Comparison of ENCODE assay signal across 8 cellular contexts in the genomic region with DNA sequence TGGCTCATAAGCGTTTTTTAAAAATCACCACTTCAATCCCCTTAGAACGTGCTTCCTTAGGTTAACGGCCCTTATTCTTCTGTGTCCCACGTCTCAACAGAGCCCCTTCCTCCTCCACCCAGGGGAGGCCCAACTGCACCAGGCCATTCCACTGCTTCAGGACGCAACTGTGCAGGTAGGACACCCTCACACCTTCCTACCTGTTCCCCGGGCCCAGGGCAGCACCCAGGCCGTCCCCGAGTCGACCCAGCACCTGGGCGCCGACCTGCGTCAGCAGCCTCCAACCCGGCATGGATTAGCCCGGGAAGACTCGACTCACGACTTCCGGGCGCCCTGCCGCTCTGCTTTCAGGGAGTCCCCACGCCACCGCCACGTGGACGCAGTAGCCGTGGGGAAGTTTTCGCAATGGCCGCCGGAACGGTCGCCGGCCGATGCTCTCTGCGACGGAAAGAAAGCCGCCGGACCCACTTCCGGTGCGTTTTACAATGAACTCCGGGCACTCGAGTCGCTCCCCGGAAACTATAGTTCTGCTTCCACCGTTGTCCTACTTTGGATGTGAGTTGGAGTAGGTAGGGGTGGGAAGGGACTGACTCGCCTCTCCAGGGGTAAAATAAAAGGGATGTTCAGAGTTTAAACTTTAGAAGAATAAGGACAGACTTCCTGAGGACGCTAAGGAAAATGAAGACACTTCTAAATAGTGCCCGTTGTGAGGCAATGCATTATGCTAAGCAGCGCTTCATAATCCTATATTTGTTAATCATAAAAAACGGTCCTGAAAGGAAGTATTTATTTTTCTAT. TPM values are rescaled to one million over a fixed set of nuclear protein-coding genes. Genes with fewer than 3 reads are reported as not detected.
DNase-seq lines count a peak whose midpoint lies in the region; ATAC-seq and TF ChIP-seq lines count a peak whose summit lies in the region.

A gene (minus strand): TSS at position 442 of the 798 bp plus-strand sequence. CDS start 150 bp downstream, at position 292.

- POLR2A ChIA-PET in SK-N-SH (lab: Yijun Ruan, JAX), result no interaction called here

- WGBS in SK-N-SH (ENCODE audit: low lambda C conversion rate), result 5% methylated on average over 11 of the region's 47 CpGs

- H3K4me2 ChIP-seq in SK-N-SH, result peak within 1 kb of the TSS; percentile 94

- no peaks in the 10 kb centered on the region for H3K9me2 ChIP-seq in SK-N-SH

- peaks cover 31 to 34% of the 10 kb centered on the region in 2 experiments for H3K36me3 ChIP-seq in SK-N-SH (replicated peaks in 1 of 2; ENCODE audit: control insufficient read depth in 1 of 2, insufficient read depth in 2 of 2, low read length in 1 of 2)

- H3K27me3 ChIP-seq in SK-N-SH (ENCODE audit: insufficient read depth), result no peaks in the 10 kb centered on the region

- TF ChIP-seq POLR2A in NB4 (IDR thresholded peaks at IDR 0.05; ENCODE audit: extremely low read depth, insufficient read length), result peak; percentile 62

- peaks cover 0 to 12% of the 10 kb centered on the region in 2 experiments; a peak in 2 of 4 replicates for H3K4me1 ChIP-seq in SK-N-SH (ENCODE audit: control insufficient read depth in 1 of 2, insufficient read depth in 2 of 2, low read depth in 1 of 2, low read length in 1 of 2)

- no peaks in the 10 kb centered on the region for H3K9me3 ChIP-seq in SK-N-SH

- H3K27ac ChIP-seq in SK-N-SH (ENCODE audit: low read depth in 2 of 2, low read length in 1 of 2), result peak within 1 kb of the TSS; percentile 70 to 78; a peak in 3 of 4 replicates
- peak within 1 kb of the TSS; percentile 77 for H3K27ac ChIP-seq in substantia nigra (ENCODE audit: low read depth, low read length, poor library complexity, severe bottlenecking)

- H3K79me2 ChIP-seq in SK-N-SH (ENCODE audit: insufficient read depth), result peaks cover 48% of the 10 kb centered on the region

- H3K9ac ChIP-seq in SK-N-SH, result peak within 1 kb of the TSS; percentile 89

- peak; percentile 95 for ATAC-seq in HG02571 (IDR thresholded peaks at IDR 0.05; ENCODE audit: unreplicated experiment)

- H2AFZ ChIP-seq in SK-N-SH (ENCODE audit: low read depth), result peak within 1 kb of the TSS; percentile 100

- TF ChIP-seq RAD21 in SK-N-SH (IDR thresholded peaks at IDR 0.05; ENCODE audit: low read length), result no peak

- peak; percentile 94 for DNase-seq in NB4 (ENCODE audit: low read depth)
- peak; percentile 83 for DNase-seq in SK-N-SH
- peak; percentile 85 for DNase-seq in activated naive CD4-positive, alpha-beta T cell treated with anti-CD3 and anti-CD28 coated beads, Interleukin-2, amount 50 U/mL, for 16 hours
- DNase-seq in globus pallidus (ENCODE audit: low spot score), result peak; percentile 83
- DNase-seq in non-pigmented ciliary epithelial cell (ENCODE audit: low read depth), result peak; percentile 54
- peak; percentile 19 to 88 (median 74) for DNase-seq in substantia nigra (lab: John Stamatoyannopoulos, UW)

- H3K4me3 ChIP-seq in GM08714 (ENCODE audit: low read length) (peak within 1 kb of the TSS; percentile 97), NB4 (ENCODE audit: low read depth, low read length) (peak within 1 kb of the TSS; percentile 97), SK-N-SH (ENCODE audit: low read depth in 2 of 2, low read length in 1 of 2) (peak within 1 kb of the TSS; percentile 84 to 99)

- H3F3A ChIP-seq in SK-N-SH (replicated peaks; ENCODE audit: insufficient read depth), result no peaks in the 10 kb centered on the region

- peak; percentile 7 to 27; a peak in 2 of 4 replicates for TF ChIP-seq EP300 in SK-N-SH (IDR thresholded peaks at IDR 0.05; ENCODE audit: borderline replicate concordance in 1 of 2, low read depth in 1 of 2, low read length in 1 of 2)

- CTCF ChIA-PET in SK-N-SH (lab: Yijun Ruan, JAX), result no interaction called here

- H4K20me1 ChIP-seq in SK-N-SH (ENCODE audit: insufficient read depth), result no peaks in the 10 kb centered on the region

- TF ChIP-seq CTCF in NB4 (IDR thresholded peaks at IDR 0.05; ENCODE audit: low read depth, low read length) (no peak), SK-N-SH (IDR thresholded peaks at IDR 0.05) (no peak)

TF ChIP-seq in SK-N-SH, 30 proteins besides CTCF, POLR2A, EP300 and RAD21 (continues in another document):
- TF ChIP-seq, protein P1, sequence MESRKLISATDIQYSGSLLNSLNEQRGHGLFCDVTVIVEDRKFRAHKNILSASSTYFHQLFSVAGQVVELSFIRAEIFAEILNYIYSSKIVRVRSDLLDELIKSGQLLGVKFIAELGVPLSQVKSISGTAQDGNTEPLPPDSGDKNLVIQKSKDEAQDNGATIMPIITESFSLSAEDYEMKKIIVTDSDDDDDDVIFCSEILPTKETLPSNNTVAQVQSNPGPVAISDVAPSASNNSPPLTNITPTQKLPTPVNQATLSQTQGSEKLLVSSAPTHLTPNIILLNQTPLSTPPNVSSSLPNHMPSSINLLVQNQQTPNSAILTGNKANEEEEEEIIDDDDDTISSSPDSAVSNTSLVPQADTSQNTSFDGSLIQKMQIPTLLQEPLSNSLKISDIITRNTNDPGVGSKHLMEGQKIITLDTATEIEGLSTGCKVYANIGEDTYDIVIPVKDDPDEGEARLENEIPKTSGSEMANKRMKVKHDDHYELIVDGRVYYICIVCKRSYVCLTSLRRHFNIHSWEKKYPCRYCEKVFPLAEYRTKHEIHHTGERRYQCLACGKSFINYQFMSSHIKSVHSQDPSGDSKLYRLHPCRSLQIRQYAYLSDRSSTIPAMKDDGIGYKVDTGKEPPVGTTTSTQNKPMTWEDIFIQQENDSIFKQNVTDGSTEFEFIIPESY (IDR thresholded peaks at IDR 0.05; ENCODE audit: borderline replicate concordance, low read depth), result 0 out of 2 replicates have a peak, but pooled peaks have one; percentile 36
- TF ChIP-seq RCOR1 (IDR thresholded peaks at IDR 0.05; ENCODE audit: low read length) (peak; percentile 80), POLR2AphosphoS5 (IDR thresholded peaks at IDR 0.05; ENCODE audit: low read depth, low read length) (peak; percentile 92), RFX5 (IDR thresholded peaks at IDR 0.05; ENCODE audit: low read length) (no peak), SIN3A (IDR thresholded peaks at IDR 0.05; ENCODE audit: borderline replicate concordance, low read depth, low read length) (peak; percentile 97), TEAD4 (IDR thresholded peaks at IDR 0.05; ENCODE audit: borderline replicate concordance, insufficient read depth) (no peak), TAF1 (IDR thresholded peaks at IDR 0.05; ENCODE audit: borderline replicate concordance, low read depth, low read length) (peak; percentile 97), MXI1 (IDR thresholded peaks at IDR 0.05; ENCODE audit: low read depth, low read length) (peak; percentile 99), ELF1 (IDR thresholded peaks at IDR 0.05) (peak; percentile 68), CHD2 (IDR thresholded peaks at IDR 0.05; ENCODE audit: low read length, partially characterized antibody) (peak; percentile 90), YY1 (IDR thresholded peaks at IDR 0.05; ENCODE audit: low read depth) (peak; percentile 96), EZH2phosphoT487 (IDR thresholded peaks at IDR 0.05; ENCODE audit: borderline replicate concordance, low read depth) (no peak)
- TF ChIP-seq, protein P2, sequence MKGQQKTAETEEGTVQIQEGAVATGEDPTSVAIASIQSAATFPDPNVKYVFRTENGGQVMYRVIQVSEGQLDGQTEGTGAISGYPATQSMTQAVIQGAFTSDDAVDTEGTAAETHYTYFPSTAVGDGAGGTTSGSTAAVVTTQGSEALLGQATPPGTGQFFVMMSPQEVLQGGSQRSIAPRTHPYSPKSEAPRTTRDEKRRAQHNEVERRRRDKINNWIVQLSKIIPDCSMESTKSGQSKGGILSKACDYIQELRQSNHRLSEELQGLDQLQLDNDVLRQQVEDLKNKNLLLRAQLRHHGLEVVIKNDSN (IDR thresholded peaks at IDR 0.05; ENCODE audit: borderline replicate concordance, low read depth), result peak; percentile 44; the same call in 1 of the 2 replicates
- TF ChIP-seq, protein P3, sequence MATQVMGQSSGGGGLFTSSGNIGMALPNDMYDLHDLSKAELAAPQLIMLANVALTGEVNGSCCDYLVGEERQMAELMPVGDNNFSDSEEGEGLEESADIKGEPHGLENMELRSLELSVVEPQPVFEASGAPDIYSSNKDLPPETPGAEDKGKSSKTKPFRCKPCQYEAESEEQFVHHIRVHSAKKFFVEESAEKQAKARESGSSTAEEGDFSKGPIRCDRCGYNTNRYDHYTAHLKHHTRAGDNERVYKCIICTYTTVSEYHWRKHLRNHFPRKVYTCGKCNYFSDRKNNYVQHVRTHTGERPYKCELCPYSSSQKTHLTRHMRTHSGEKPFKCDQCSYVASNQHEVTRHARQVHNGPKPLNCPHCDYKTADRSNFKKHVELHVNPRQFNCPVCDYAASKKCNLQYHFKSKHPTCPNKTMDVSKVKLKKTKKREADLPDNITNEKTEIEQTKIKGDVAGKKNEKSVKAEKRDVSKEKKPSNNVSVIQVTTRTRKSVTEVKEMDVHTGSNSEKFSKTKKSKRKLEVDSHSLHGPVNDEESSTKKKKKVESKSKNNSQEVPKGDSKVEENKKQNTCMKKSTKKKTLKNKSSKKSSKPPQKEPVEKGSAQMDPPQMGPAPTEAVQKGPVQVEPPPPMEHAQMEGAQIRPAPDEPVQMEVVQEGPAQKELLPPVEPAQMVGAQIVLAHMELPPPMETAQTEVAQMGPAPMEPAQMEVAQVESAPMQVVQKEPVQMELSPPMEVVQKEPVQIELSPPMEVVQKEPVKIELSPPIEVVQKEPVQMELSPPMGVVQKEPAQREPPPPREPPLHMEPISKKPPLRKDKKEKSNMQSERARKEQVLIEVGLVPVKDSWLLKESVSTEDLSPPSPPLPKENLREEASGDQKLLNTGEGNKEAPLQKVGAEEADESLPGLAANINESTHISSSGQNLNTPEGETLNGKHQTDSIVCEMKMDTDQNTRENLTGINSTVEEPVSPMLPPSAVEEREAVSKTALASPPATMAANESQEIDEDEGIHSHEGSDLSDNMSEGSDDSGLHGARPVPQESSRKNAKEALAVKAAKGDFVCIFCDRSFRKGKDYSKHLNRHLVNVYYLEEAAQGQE (IDR thresholded peaks at IDR 0.05; ENCODE audit: low read depth, low read length), result peak; percentile 78
- TF ChIP-seq, protein P4, sequence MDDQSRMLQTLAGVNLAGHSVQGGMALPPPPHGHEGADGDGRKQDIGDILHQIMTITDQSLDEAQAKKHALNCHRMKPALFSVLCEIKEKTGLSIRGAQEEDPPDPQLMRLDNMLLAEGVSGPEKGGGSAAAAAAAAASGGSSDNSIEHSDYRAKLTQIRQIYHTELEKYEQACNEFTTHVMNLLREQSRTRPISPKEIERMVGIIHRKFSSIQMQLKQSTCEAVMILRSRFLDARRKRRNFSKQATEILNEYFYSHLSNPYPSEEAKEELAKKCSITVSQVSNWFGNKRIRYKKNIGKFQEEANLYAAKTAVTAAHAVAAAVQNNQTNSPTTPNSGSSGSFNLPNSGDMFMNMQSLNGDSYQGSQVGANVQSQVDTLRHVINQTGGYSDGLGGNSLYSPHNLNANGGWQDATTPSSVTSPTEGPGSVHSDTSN (IDR thresholded peaks at IDR 0.05), result 0 out of 2 replicates have a peak, but pooled peaks have one; percentile 28

RNA-seq across cellular contexts. Expression of the gene that starts here (rescaled TPM):
- polyA plus RNA-seq in SK-N-SH (2012; rRNA removed), result 73.7 and 93.0 TPM in 2 replicates
- polyA plus RNA-seq in SK-N-SH (2012; cell fraction: cytosol; rRNA removed), result 107 and 140 TPM in 2 replicates
- polyA plus RNA-seq in SK-N-SH (2012; cell fraction: nucleus; rRNA removed), result 36.8 and 56.3 TPM in 2 replicates

Comparison
In these comparisons a context has a peak if more than half of its experiments do, and no peak if none do; other contexts are left out.
1. Peak in every context shown above with its lines: DNase-seq, ATAC-seq, H3K4me3 ChIP-seq and H3K27ac ChIP-seq.